ENCODE assay signal across 10 cellular contexts in genomic region chr16:73064227-73064995, GRCh38. TPM values are rescaled to one million over a fixed set of nuclear protein-coding genes. Genes with fewer than 3 reads are reported as not detected.
DNase-seq lines count a peak whose midpoint lies in the region; ATAC-seq and TF ChIP-seq lines count a peak whose summit lies in the region.
"Had no signal": no experiment of that assay in that cellular context is flagged by ENCODE, and none has a peak within 500 bp of the region (broad histone marks: within the 10 kb centered on the region; RNA-seq: fewer than 3 reads in every experiment).

No MANE protein-coding gene starts in this region.

- CTCF ChIA-PET in T-cell (lab: Charles Lee) = interaction anchor here in 1 of 2 donors (0.6 kb wide), 1 partner anchor 342 kb away, joined by 4 read pairs; no protein-coding TSS in a partner anchor

- H3K9ac ChIP-seq in stomach smooth muscle (ENCODE audit: low read length in 2 of 2) = no peak overlapping the region

- POLR2A ChIA-PET in T-cell (lab: Charles Lee) = no interaction called here

- H3K4me3 Mint-ChIP-seq in T-cell = peak overlapping the region in 1 of 3 donors; percentile 33
- H3K4me3 Mint-ChIP-seq: activated naive CD4-positive, alpha-beta T cell treated with anti-CD3 and anti-CD28 coated beads, Interleukin-2, amount 50 U/mL, for 24 hours had no signal

- H3K4me3 ChIP-seq in choroid plexus epithelial cell (ENCODE audit: low read depth, low read length) (peak overlapping the region; percentile 34), stomach smooth muscle (ENCODE audit: low read length in 2 of 2) (no peak overlapping the region)

- no peak overlapping the region for H3K27ac Mint-ChIP-seq in T-cell
- H3K27ac Mint-ChIP-seq: activated naive CD4-positive, alpha-beta T cell treated with anti-CD3 and anti-CD28 coated beads, Interleukin-2, amount 50 U/mL, for 24 hours had no signal

- no peak for TF ChIP-seq CTCF in choroid plexus epithelial cell (conservative IDR thresholded peaks at IDR 0.05; ENCODE audit: low read depth, low read length)

- no peaks in the 10 kb centered on the region for H3K36me3 Mint-ChIP-seq in T-cell
- H3K36me3 Mint-ChIP-seq: activated naive CD4-positive, alpha-beta T cell treated with anti-CD3 and anti-CD28 coated beads, Interleukin-2, amount 50 U/mL, for 24 hours had no signal

- H3K36me3 ChIP-seq in stomach smooth muscle (ENCODE audit: control insufficient read depth in 2 of 2, insufficient read depth in 2 of 2, low read length in 2 of 2) = no peaks in the 10 kb centered on the region

- H3K27me3 Mint-ChIP-seq in T-cell = peaks cover 59 to 80% of the 10 kb centered on the region in 2 donors

- H3K4me1 Mint-ChIP-seq in T-cell = peaks cover 4 to 27% (median 18%) of the 10 kb centered on the region in 3 donors

- peak overlapping the region; percentile 24 for H3K27ac ChIP-seq in stomach smooth muscle (ENCODE audit: low read length)
- H3K27ac ChIP-seq: HL-60 had no signal

- H3K4me1 ChIP-seq in stomach smooth muscle (ENCODE audit: control insufficient read depth, insufficient read depth, low read length) = peaks cover 52% of the 10 kb centered on the region

- no peaks in the 10 kb centered on the region for H3K9me3 ChIP-seq in stomach smooth muscle (ENCODE audit: control insufficient read depth in 2 of 2, low read length in 2 of 2)

- no peaks in the 10 kb centered on the region for H3K9me3 Mint-ChIP-seq in T-cell
- H3K9me3 Mint-ChIP-seq: activated naive CD4-positive, alpha-beta T cell treated with anti-CD3 and anti-CD28 coated beads, Interleukin-2, amount 50 U/mL, for 24 hours had no signal

- DNase-seq in HT1080 (ENCODE audit: low read depth) = peak; percentile 67
- DNase-seq in choroid plexus epithelial cell (ENCODE audit: low read depth) = no peak
- peak; percentile 53 for DNase-seq in kidney tubule cell (ENCODE audit: low spot score)
- DNase-seq in effector CD8-positive, alpha-beta T cell (lab: John Stamatoyannopoulos, UW) = no peak
- DNase-seq in HUDEP-2 (lab: John Stamatoyannopoulos, UW; ENCODE audit: unreplicated experiment in 76 of 76) = no peak
- no peak for DNase-seq in SHP77 (lab: John Stamatoyannopoulos, UW)
- no peak for DNase-seq in T-cell

- H3K27me3 ChIP-seq in stomach smooth muscle (ENCODE audit: control insufficient read depth in 1 of 2, insufficient read depth in 2 of 2, low read length in 2 of 2) = no peaks in the 10 kb centered on the region

- ATAC-seq in T-cell (replicated peaks in 1 of 4) = no peak

RNA-seq across cellular contexts. Expression of gene ZFHX3, which starts 16.5 kb away (rescaled TPM):
- 2.7 and 3.0 TPM in 2 replicates for total RNA-seq in HT1080 (2014; rRNA removed; shearing (Covaris generic))
- 2.6 and 3.8 TPM in 2 replicates for polyA plus RNA-seq in HT1080 (2015; cell fraction: cytosol; rRNA removed)
- polyA plus RNA-seq in HT1080 (2015; cell fraction: nucleus; rRNA removed) = 4.8 and 5.6 TPM in 2 replicates
- 1 to 10 TPM in 3 of 5 donors, under 1 TPM in 2; 0.35 to 2.1 (median 1.0) TPM for total RNA-seq in T-cell

Comparison
In these comparisons a context has a peak if more than half of its experiments do, and no peak if none do; other contexts are left out.
1. DNase-seq: peak in HT1080 (single experiment) and kidney tubule cell (single experiment); none in choroid plexus epithelial cell (single experiment), effector CD8-positive, alpha-beta T cell (single experiment), HUDEP-2 (0 of 76), SHP77 (0 of 2) and T-cell (0 of 34).